13 cellular contexts compared by ENCODE assay signal in genomic region chr19:34178276-34178614, GRCh38. TPM values are rescaled to one million over a fixed set of nuclear protein-coding genes. Genes with fewer than 3 reads are reported as not detected.
A peak's percentile ranks its signal among the peaks of the same experiment; 100 is the strongest.
DNase-seq lines count a peak whose midpoint lies in the region; ATAC-seq, FAIRE-seq and TF ChIP-seq lines count a peak whose summit lies in the region.
"Had no signal": no experiment of that assay in that cellular context is flagged by ENCODE, and none has a peak within 500 bp of the region (broad histone marks: within the 10 kb centered on the region; RNA-seq: fewer than 3 reads in every experiment).

No MANE protein-coding gene starts in this region.

- peak overlapping the region; percentile 11 for H3K27ac Mint-ChIP-seq in activated CD8-positive, alpha-beta T cell treated with anti-CD3 and anti-CD28 coated beads, Interleukin-2, amount 10 ng/mL, durations not matched to agents 7 days and 5 days

- peaks cover 88% of the 10 kb centered on the region for H4K20me1 ChIP-seq in osteoblast (ENCODE audit: insufficient read depth, low read length)

- FAIRE-seq in GM12891 (lab: Jason Lieb, UNC): peak; percentile 23
- FAIRE-seq: urothelium cell line had no signal

- no peak overlapping the region for H3K23ac ChIP-seq in mesenchymal stem cell (ENCODE audit: low read length in 2 of 2)

- DNase-seq in GM12891 (ENCODE audit: insufficient read length, low spot score) (no peak), mesenchymal stem cell (no peak), COLO829 (ENCODE audit: low spot score) (no peak), osteoblast (ENCODE audit: insufficient read length, low spot score, missing footprints) (no peak), MV-4-11 (lab: John Stamatoyannopoulos, UW) (no peak), GM03348 (ENCODE audit: low spot score) (no peak)
- DNase-seq in activated CD8-positive, alpha-beta T cell treated with anti-CD3 and anti-CD28 coated beads, Interleukin-2, amount 10 ng/mL, durations not matched to agents 7 days and 5 days: no peak
- DNase-seq: activated CD4-positive, alpha-beta T cell treated with anti-CD3 and anti-CD28 coated beads for 4 hours; aorta had no signal

- POLR2A ChIA-PET in activated CD8-positive, alpha-beta T cell treated with anti-CD3 and anti-CD28 coated beads, Interleukin-2, amount 10 ng/mL, durations not matched to agents 7 days and 5 days (lab: Charles Lee): interaction anchor here (0.6 to 1.0 kb wide), 2 partner anchors 11 to 241 kb away, joined by 3 read pairs; no protein-coding TSS in a partner anchor

- no peak overlapping the region for H2BK120ac ChIP-seq in mesenchymal stem cell (ENCODE audit: low read depth, low read length)

- H4K8ac ChIP-seq in mesenchymal stem cell (ENCODE audit: low read length): no peak overlapping the region

- H3K18ac ChIP-seq in mesenchymal stem cell (ENCODE audit: low read depth in 1 of 2, low read length in 2 of 2): no peak overlapping the region

- no peak overlapping the region for H3K4me2 ChIP-seq in mesenchymal stem cell (ENCODE audit: low read length, poor library complexity, severe bottlenecking)
- no peak overlapping the region for H3K4me2 ChIP-seq in osteoblast (ENCODE audit: insufficient read depth, low read length)

- H3K79me1 ChIP-seq in mesenchymal stem cell (replicated peaks; ENCODE audit: low read length, poor library complexity, severe bottlenecking): no peaks in the 10 kb centered on the region

- peaks cover 8% of the 10 kb centered on the region for H3K36me3 ChIP-seq in ACC112 (ENCODE audit: insufficient read depth, low read length)
- H3K36me3 ChIP-seq in mesenchymal stem cell (ENCODE audit: control insufficient read depth in 1 of 2, insufficient read depth in 2 of 2, low read depth in 1 of 2, low read length in 2 of 2): peaks cover 9 to 23% of the 10 kb centered on the region in 2 experiments
- peaks cover 8% of the 10 kb centered on the region for H3K36me3 ChIP-seq in osteoblast (ENCODE audit: insufficient read depth, low read length)

- H2AK5ac ChIP-seq in mesenchymal stem cell (ENCODE audit: low read length, severe bottlenecking): no peak overlapping the region

- peaks cover 71% of the 10 kb centered on the region for H3K4me1 Mint-ChIP-seq in activated CD8-positive, alpha-beta T cell treated with anti-CD3 and anti-CD28 coated beads, Interleukin-2, amount 10 ng/mL, durations not matched to agents 7 days and 5 days (ENCODE audit: low read depth)

- peak overlapping the region; percentile 47 for H3K4me3 Mint-ChIP-seq in activated CD8-positive, alpha-beta T cell treated with anti-CD3 and anti-CD28 coated beads, Interleukin-2, amount 10 ng/mL, durations not matched to agents 7 days and 5 days

- peaks cover 66% of the 10 kb centered on the region for H3K36me3 Mint-ChIP-seq in activated CD8-positive, alpha-beta T cell treated with anti-CD3 and anti-CD28 coated beads, Interleukin-2, amount 10 ng/mL, durations not matched to agents 7 days and 5 days (ENCODE audit: low read depth)

- H3K9me3 ChIP-seq in mesenchymal stem cell (ENCODE audit: control insufficient read depth, low read length): no peaks in the 10 kb centered on the region
- no peaks in the 10 kb centered on the region for H3K9me3 ChIP-seq in osteoblast (ENCODE audit: low read depth, low read length)

- H3K27me3 Mint-ChIP-seq in activated CD8-positive, alpha-beta T cell treated with anti-CD3 and anti-CD28 coated beads, Interleukin-2, amount 10 ng/mL, durations not matched to agents 7 days and 5 days (ENCODE audit: low read depth): no peaks in the 10 kb centered on the region

- peak overlapping the region; percentile 37 for H3K9ac ChIP-seq in mesenchymal stem cell (ENCODE audit: low read length)

- 79% methylated on average over 2 of the region's 2 CpGs for WGBS in mesenchymal stem cell

- no peak overlapping the region for H3K27ac ChIP-seq in ACC112 (ENCODE audit: low read depth, low read length)
- no peak overlapping the region for H3K27ac ChIP-seq in mesenchymal stem cell (ENCODE audit: low read length, poor library complexity, severe bottlenecking)
- H3K27ac ChIP-seq in osteoblast (ENCODE audit: low read depth, low read length): no peak overlapping the region

- CTCF ChIA-PET in activated CD8-positive, alpha-beta T cell treated with anti-CD3 and anti-CD28 coated beads, Interleukin-2, amount 10 ng/mL, durations not matched to agents 7 days and 5 days (lab: Charles Lee): interaction anchor here (0.6 to 1.6 kb wide), 3 partner anchors 10 to 220 kb away, joined by 3 to 4 read pairs (median 4); no protein-coding TSS in a partner anchor

- H3K4me3 ChIP-seq in ACC112 (ENCODE audit: low read depth, low read length) (0 out of 2 replicates have a peak overlapping the region, but pooled peaks have one; percentile 0), mesenchymal stem cell (ENCODE audit: insufficient read depth in 1 of 2, low read depth in 1 of 2, low read length in 2 of 2) (no peak overlapping the region), osteoblast (ENCODE audit: insufficient read depth, low read length) (no peak overlapping the region)

- ATAC-seq in activated CD8-positive, alpha-beta T cell treated with anti-CD3 and anti-CD28 coated beads, Interleukin-2, amount 10 ng/mL, durations not matched to agents 7 days and 5 days: peak; percentile 64
- ATAC-seq: HCT116, Right ventricle myocardium inferior had no signal

- H2BK5ac ChIP-seq in mesenchymal stem cell (ENCODE audit: low read depth, low read length, poor library complexity, severe bottlenecking): no peak overlapping the region

- H3K79me2 ChIP-seq in ACC112 (ENCODE audit: control insufficient read depth, insufficient read depth, low read length, unreplicated experiment): peaks cover 94% of the 10 kb centered on the region
- peaks cover 100% of the 10 kb centered on the region for H3K79me2 ChIP-seq in osteoblast (ENCODE audit: insufficient read depth, low read length)

- no peak overlapping the region for H2AFZ ChIP-seq in ACC112 (ENCODE audit: low read length, unreplicated experiment)
- H2AFZ ChIP-seq in mesenchymal stem cell (ENCODE audit: low read depth, low read length): no peak overlapping the region
- H2AFZ ChIP-seq in osteoblast (ENCODE audit: low read length): no peak overlapping the region

- H3K9me3 Mint-ChIP-seq in activated CD8-positive, alpha-beta T cell treated with anti-CD3 and anti-CD28 coated beads, Interleukin-2, amount 10 ng/mL, durations not matched to agents 7 days and 5 days (ENCODE audit: insufficient read depth): no peaks in the 10 kb centered on the region

- H3K27me3 ChIP-seq in ACC112 (ENCODE audit: insufficient read depth, low read length) (no peaks in the 10 kb centered on the region), mesenchymal stem cell (ENCODE audit: control insufficient read depth in 1 of 2, insufficient read depth in 1 of 2, low read length in 2 of 2) (no peaks in the 10 kb centered on the region), osteoblast (ENCODE audit: insufficient read depth, low read length) (no peaks in the 10 kb centered on the region)

- no peak overlapping the region for H4K91ac ChIP-seq in mesenchymal stem cell (ENCODE audit: low read length)

- H3K4me1 ChIP-seq in ACC112 (ENCODE audit: control insufficient read depth, insufficient read depth, low read length, unreplicated experiment): peaks cover 34% of the 10 kb centered on the region
- peaks cover 13% of the 10 kb centered on the region for H3K4me1 ChIP-seq in mesenchymal stem cell (ENCODE audit: control insufficient read depth, insufficient read depth, low read depth, low read length)
- peaks cover 45% of the 10 kb centered on the region for H3K4me1 ChIP-seq in osteoblast (ENCODE audit: insufficient read depth, low read length)

- no peak overlapping the region for H2BK12ac ChIP-seq in mesenchymal stem cell (ENCODE audit: low read length in 2 of 2)

- H2BK15ac ChIP-seq in mesenchymal stem cell (ENCODE audit: low read depth, poor library complexity, severe bottlenecking): no peak overlapping the region

- no peak overlapping the region for H3K14ac ChIP-seq in mesenchymal stem cell (ENCODE audit: low read length in 2 of 2)

- TF ChIP-seq POLR2A in GM12891 (IDR thresholded peaks at IDR 0.05; ENCODE audit: low read depth, low read length): no peak

- no peak overlapping the region for H3K4ac ChIP-seq in mesenchymal stem cell (ENCODE audit: low read depth in 1 of 2, low read length in 2 of 2)

- no peak for TF ChIP-seq CTCF in osteoblast (IDR thresholded peaks at IDR 0.05; ENCODE audit: extremely low read depth, low read depth, low read length)

TF ChIP-seq in GM12891, 5 proteins besides CTCF, POLR2A, EP300 and RAD21:
- no peak for TF ChIP-seq POLR2AphosphoS5 (IDR thresholded peaks at IDR 0.05; ENCODE audit: low read depth, low read length)

RNA-seq across cellular contexts. Expression of gene LSM14A, which starts 5.9 kb away (rescaled TPM):
- polyA plus RNA-seq in GM12891 (2012; ENCODE audit: low read depth, missing spikeins): 77.8 TPM
- total RNA-seq in activated CD8-positive, alpha-beta T cell treated with anti-CD3 and anti-CD28 coated beads, Interleukin-2, amount 10 ng/mL, durations not matched to agents 7 days and 5 days: 100 to 1,000 TPM; 133 to 139 TPM
- 74.6 TPM for polyA plus RNA-seq in mesenchymal stem cell (2013, experiment 1 of 2)
- polyA plus RNA-seq in mesenchymal stem cell (2013, experiment 2 of 2): 75.4 TPM
- total RNA-seq in osteoblast: 77.8 and 85.8 TPM in 2 replicates
